In the genomic region with DNA sequence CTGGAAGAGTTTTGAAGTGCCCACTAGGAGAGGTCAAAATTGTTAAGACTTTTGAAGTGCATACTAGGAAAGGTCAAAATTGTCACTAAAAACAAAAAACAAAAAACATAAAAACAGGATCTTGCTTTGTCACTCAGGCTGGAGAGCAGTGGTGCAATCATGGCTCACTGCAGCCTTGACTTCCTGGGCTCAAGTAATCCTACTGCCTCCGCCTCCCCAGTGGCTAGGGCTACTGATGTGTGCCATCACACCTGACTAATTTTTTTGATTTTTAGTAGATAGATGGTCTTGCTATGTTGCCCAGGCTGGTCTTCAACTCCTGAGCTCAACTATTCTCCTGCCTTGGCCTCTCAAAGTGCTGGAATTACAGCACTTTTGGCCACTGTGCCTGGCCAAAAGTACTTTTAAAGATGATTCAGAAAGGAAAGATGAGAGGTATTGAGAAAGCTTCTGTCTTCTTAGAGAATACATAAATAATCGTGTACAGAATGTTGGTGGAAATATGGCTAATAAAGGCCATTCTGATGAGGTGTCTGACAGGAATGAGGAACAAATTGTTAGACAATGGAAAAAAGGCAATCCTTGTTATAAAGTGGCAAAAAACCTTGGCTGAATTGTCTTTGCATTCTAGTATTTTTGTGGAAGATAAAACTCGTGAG, we compare ENCODE assay signal across 21 cellular contexts. TPM values are rescaled to one million over a fixed set of nuclear protein-coding genes. Genes with fewer than 3 reads are reported as not detected.
DNase-seq lines count a peak whose midpoint lies in the region; ATAC-seq and TF ChIP-seq lines count a peak whose summit lies in the region.
"Had no signal": no experiment of that assay in that cellular context is flagged by ENCODE, and none has a peak within 500 bp of the region (broad histone marks: within the 10 kb centered on the region; RNA-seq: fewer than 3 reads in every experiment).

No MANE protein-coding gene starts in this region.

- peak overlapping the region; percentile 84 for H3K27ac Mint-ChIP-seq in MCF 10A (ENCODE audit: low read depth, unreplicated experiment)
- H3K27ac Mint-ChIP-seq in activated naive CD4-positive, alpha-beta T cell treated with anti-CD3 and anti-CD28 coated beads, Interleukin-2, amount 50 U/mL, for 72 hours: no peak overlapping the region
- H3K27ac Mint-ChIP-seq: activated CD8-positive, alpha-beta memory T cell treated with anti-CD3 and anti-CD28 coated beads, Interleukin-2, amount 10 ng/mL, durations not matched to agents 7 days and 5 days; brain; CD8-positive, alpha-beta memory T cell had no signal

- no peak for TF ChIP-seq CTCF in MCF 10A (IDR thresholded peaks at IDR 0.05; ENCODE audit: unreplicated experiment)
- TF ChIP-seq CTCF in breast epithelium (IDR thresholded peaks at IDR 0.05): no peak
- no peak for TF ChIP-seq CTCF in astrocyte of the cerebellum (IDR thresholded peaks at IDR 0.05; ENCODE audit: low read depth, low read length, missing control alignments)
- TF ChIP-seq CTCF in fibroblast of villous mesenchyme (IDR thresholded peaks at IDR 0.05; ENCODE audit: insufficient read depth, low read depth, low read length): no peak
- no peak for TF ChIP-seq CTCF in vagina (IDR thresholded peaks at IDR 0.05)

- POLR2A ChIA-PET in MCF 10A (lab: Yijun Ruan, JAX): interaction anchor here (1.4 to 2.0 kb wide), 3 partner anchors 9 to 74 kb away, joined by 3 to 7 read pairs (median 5); no protein-coding TSS in a partner anchor

- no peaks in the 10 kb centered on the region for H3K27me3 Mint-ChIP-seq in MCF 10A (ENCODE audit: insufficient read depth, unreplicated experiment)
- no peaks in the 10 kb centered on the region for H3K27me3 Mint-ChIP-seq in activated T-cell treated with anti-CD3 and anti-CD28 coated beads, Interleukin-2, amount 50 U/mL, for 4 hours (ENCODE audit: low read depth)
- H3K27me3 Mint-ChIP-seq: activated CD8-positive, alpha-beta memory T cell treated with anti-CD3 and anti-CD28 coated beads, Interleukin-2, amount 10 ng/mL, durations not matched to agents 7 days and 5 days; CD8-positive, alpha-beta memory T cell; naive B cell had no signal

- H3K27me3 ChIP-seq in breast epithelium (no peaks in the 10 kb centered on the region), vagina (no peaks in the 10 kb centered on the region)
- H3K27me3 ChIP-seq: upper lobe of right lung had no signal

- CTCF ChIA-PET in MCF 10A (lab: Yijun Ruan, JAX): interaction anchor here (0.7 to 1.1 kb wide), 2 partner anchors 10 to 258 kb away, joined by 3 read pairs; no protein-coding TSS in a partner anchor

- H3K27ac ChIP-seq in breast epithelium: no peak overlapping the region
- H3K27ac ChIP-seq in vagina: peak overlapping the region; percentile 30
- H3K27ac ChIP-seq: 22Rv1, prostate gland, upper lobe of right lung had no signal

- intact Hi-C loops in MCF 10A (cut with micrococcal nuclease): no loop called here
- intact Hi-C loops in breast epithelium (cut with DNase I; ENCODE audit: low total_unique reads): no loop called here
- intact Hi-C loops in vagina (cut with DNase I): no loop called here

- no peaks in the 10 kb centered on the region for H3K4me1 ChIP-seq in breast epithelium
- H3K4me1 ChIP-seq in vagina: peaks cover 9% of the 10 kb centered on the region
- H3K4me1 ChIP-seq: prostate gland, upper lobe of right lung had no signal

- in situ Hi-C loops in astrocyte of the cerebellum (cut with HindIII; ENCODE audit: low sequenced_read_pairs): no loop called here

- no peaks in the 10 kb centered on the region for H3K36me3 ChIP-seq in breast epithelium
- no peaks in the 10 kb centered on the region for H3K36me3 ChIP-seq in vagina
- H3K36me3 ChIP-seq: prostate gland, upper lobe of right lung had no signal

- ATAC-seq in activated naive CD4-positive, alpha-beta T cell treated with anti-CD3 and anti-CD28 coated beads, Interleukin-2, amount 50 U/mL, for 72 hours: no peak
- ATAC-seq in activated T-cell treated with anti-CD3 and anti-CD28 coated beads, Interleukin-2, amount 50 U/mL, for 4 hours: no peak
- ATAC-seq: activated CD4-positive, CD25-positive, alpha-beta regulatory T cell treated with anti-CD3 and anti-CD28 coated beads, Interleukin-2, amount 50 U/mL, for 24 hours; activated CD8-positive, alpha-beta memory T cell treated with anti-CD3 and anti-CD28 coated beads, Interleukin-2, amount 10 ng/mL, durations not matched to agents 7 days and 5 days; stimulated activated naive CD8-positive, alpha-beta T cell treated with anti-CD3 and anti-CD28 coated beads, Interleukin-15, Interleukin-2, amounts not matched to agents 100 U/mL and 50 U/mL, for 24 hours; upper lobe of right lung had no signal

- H3K36me3 Mint-ChIP-seq in MCF 10A (ENCODE audit: insufficient read depth, unreplicated experiment): no peaks in the 10 kb centered on the region
- H3K36me3 Mint-ChIP-seq in activated naive CD4-positive, alpha-beta T cell treated with anti-CD3 and anti-CD28 coated beads, Interleukin-2, amount 50 U/mL, for 72 hours: peaks cover 17 to 18% of the 10 kb centered on the region in 2 donors
- peaks cover 17% of the 10 kb centered on the region for H3K36me3 Mint-ChIP-seq in activated T-cell treated with anti-CD3 and anti-CD28 coated beads, Interleukin-2, amount 50 U/mL, for 4 hours (ENCODE audit: insufficient read depth)

- H3K4me3 ChIP-seq in breast epithelium (no peak overlapping the region), astrocyte of the cerebellum (ENCODE audit: low read depth, low read length) (no peak overlapping the region), fibroblast of villous mesenchyme (ENCODE audit: low read depth, low read length) (no peak overlapping the region), vagina (no peak overlapping the region)
- H3K4me3 ChIP-seq: prostate gland, upper lobe of right lung had no signal

- no TSS peak for BruUV-seq in MCF 10A (replicated peaks; lab: Mats Ljungman, UMichigan)

- peaks cover 28% of the 10 kb centered on the region for H3K4me1 Mint-ChIP-seq in MCF 10A (ENCODE audit: insufficient read depth, unreplicated experiment)
- H3K4me1 Mint-ChIP-seq in activated T-cell treated with anti-CD3 and anti-CD28 coated beads, Interleukin-2, amount 50 U/mL, for 4 hours (ENCODE audit: low read depth): no peaks in the 10 kb centered on the region
- H3K4me1 Mint-ChIP-seq: activated CD8-positive, alpha-beta memory T cell treated with anti-CD3 and anti-CD28 coated beads, Interleukin-2, amount 10 ng/mL, durations not matched to agents 7 days and 5 days; brain; CD8-positive, alpha-beta memory T cell; naive B cell had no signal

- DNase-seq in MCF 10A (ENCODE audit: unreplicated experiment): peak; percentile 41
- no peak for DNase-seq in breast epithelium (ENCODE audit: low spot score in 2 of 2)
- DNase-seq in astrocyte of the cerebellum (ENCODE audit: low read depth): peak; percentile 16
- DNase-seq in fibroblast of villous mesenchyme (ENCODE audit: low read depth): peak; percentile 58
- DNase-seq in vagina (ENCODE audit: extremely low spot score in 2 of 2): no peak
- no peak for DNase-seq in activated naive CD4-positive, alpha-beta T cell treated with anti-CD3 and anti-CD28 coated beads, Interleukin-2, amount 50 U/mL, for 72 hours (ENCODE audit: low spot score in 2 of 2)
- DNase-seq in activated T-cell treated with anti-CD3 and anti-CD28 coated beads, Interleukin-2, amount 50 U/mL, for 4 hours: no peak
- DNase-seq in midbrain (lab: John Stamatoyannopoulos, UW): no peak
- DNase-seq: activated CD8-positive, alpha-beta memory T cell treated with anti-CD3 and anti-CD28 coated beads, Interleukin-2, amount 10 ng/mL, durations not matched to agents 7 days and 5 days; activated effector memory CD4-positive, alpha-beta T cell treated with anti-CD3 and anti-CD28 coated beads, Interleukin-2, amount 50 U/mL, for 16 hours; CD8-positive, alpha-beta memory T cell; foreskin melanocyte; naive B cell; NCI-H1694 treated with DMSO at 0.1 percent for 48 hours; SHP77 treated with DMSO at 0.1 percent for 48 hours; stimulated activated naive CD8-positive, alpha-beta T cell treated with anti-CD3 and anti-CD28 coated beads, Interleukin-15, Interleukin-2, amounts not matched to agents 100 U/mL and 50 U/mL, for 24 hours; upper lobe of right lung had no signal

- H3K9me3 ChIP-seq in breast epithelium (no peaks in the 10 kb centered on the region), vagina (no peaks in the 10 kb centered on the region)
- H3K9me3 ChIP-seq: prostate gland, upper lobe of right lung had no signal

- peaks cover 6% of the 10 kb centered on the region for H3K9me3 Mint-ChIP-seq in MCF 10A (ENCODE audit: unreplicated experiment)
- peaks cover 5 to 12% of the 10 kb centered on the region in 2 donors for H3K9me3 Mint-ChIP-seq in activated naive CD4-positive, alpha-beta T cell treated with anti-CD3 and anti-CD28 coated beads, Interleukin-2, amount 50 U/mL, for 72 hours
- H3K9me3 Mint-ChIP-seq in activated T-cell treated with anti-CD3 and anti-CD28 coated beads, Interleukin-2, amount 50 U/mL, for 4 hours: peaks cover 5% of the 10 kb centered on the region

- H3K4me3 Mint-ChIP-seq in MCF 10A (ENCODE audit: unreplicated experiment): peak overlapping the region; percentile 35
- no peak overlapping the region for H3K4me3 Mint-ChIP-seq in activated T-cell treated with anti-CD3 and anti-CD28 coated beads, Interleukin-2, amount 50 U/mL, for 4 hours
- H3K4me3 Mint-ChIP-seq: activated CD8-positive, alpha-beta memory T cell treated with anti-CD3 and anti-CD28 coated beads, Interleukin-2, amount 10 ng/mL, durations not matched to agents 7 days and 5 days; brain; CD8-positive, alpha-beta memory T cell; naive B cell had no signal

- TF ChIP-seq POLR2A in breast epithelium (IDR thresholded peaks at IDR 0.05) (no peak), vagina (IDR thresholded peaks at IDR 0.05) (no peak)

RNA-seq across cellular contexts. Expression of a gene that starts 43.3 kb away (rescaled TPM):
- total RNA-seq in MCF 10A (2022) (32.7 and 34.3 TPM in 2 replicates), breast epithelium (10 to 100 TPM; 32.2 to 36.3 (median 32.8) TPM), fibroblast of villous mesenchyme (24.2 TPM in 2 replicates), vagina (20.4 TPM)
- 10 to 100 TPM; 13.3 to 26.6 TPM for total RNA-seq in activated naive CD4-positive, alpha-beta T cell treated with anti-CD3 and anti-CD28 coated beads, Interleukin-2, amount 50 U/mL, for 72 hours
- 10 to 100 TPM; 27.6 to 30.1 (median 29.7) TPM for total RNA-seq in activated T-cell treated with anti-CD3 and anti-CD28 coated beads, Interleukin-2, amount 50 U/mL, for 4 hours

Comparison
In these comparisons a context has a peak if more than half of its experiments do, and no peak if none do; other contexts are left out.
1. DNase-seq: peak in MCF 10A (single experiment), astrocyte of the cerebellum (single experiment) and fibroblast of villous mesenchyme (single experiment); none in breast epithelium (0 of 2), vagina (0 of 2), activated naive CD4-positive, alpha-beta T cell treated with anti-CD3 and anti-CD28 coated beads, Interleukin-2, amount 50 U/mL, for 72 hours (0 of 2), activated T-cell treated with anti-CD3 and anti-CD28 coated beads, Interleukin-2, amount 50 U/mL, for 4 hours (single experiment) and midbrain (single experiment).